In the genomic region with DNA sequence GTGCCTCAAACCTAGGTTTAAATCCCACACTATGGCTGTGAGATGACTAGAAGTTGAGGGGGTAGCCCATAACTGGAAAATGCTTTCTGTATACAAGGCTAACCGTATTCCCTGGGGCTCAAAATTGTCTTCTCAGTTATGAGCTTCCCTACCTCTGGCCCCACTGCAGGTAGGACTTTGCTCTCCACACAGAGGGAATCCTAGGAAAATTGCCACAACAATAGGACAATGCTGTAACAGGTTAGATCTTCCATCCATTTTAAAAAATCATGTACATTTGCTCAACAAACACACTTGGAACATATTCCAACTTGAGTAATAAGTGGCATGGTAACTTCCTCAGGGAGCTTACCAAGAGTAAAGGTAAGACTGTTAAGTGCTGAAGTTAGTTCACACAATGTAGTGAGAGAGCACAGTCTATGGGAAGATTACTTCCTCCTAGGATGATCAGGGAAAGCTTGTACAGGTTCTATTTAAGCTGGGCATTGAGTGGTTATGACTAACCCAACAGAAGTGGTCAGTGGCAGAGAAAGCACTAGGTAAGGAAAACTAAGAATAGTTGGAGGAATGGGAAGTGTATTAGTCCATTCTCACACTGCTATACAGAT, we compare ENCODE assay signal across 25 cellular contexts.
"Had no signal": no experiment of that assay in that cellular context is flagged by ENCODE, and none has a peak within 500 bp of the region (broad histone marks: within the 10 kb centered on the region; RNA-seq: fewer than 3 reads in every experiment).

No MANE protein-coding gene starts in this region.

- H3K9me3 ChIP-seq: colonic mucosa, heart right ventricle, thoracic aorta, upper lobe of left lung had no signal

- H3K4me1 ChIP-seq: colonic mucosa, parathyroid adenoma had no signal

- H2AFZ ChIP-seq: parathyroid adenoma had no signal

- DNase-seq: activated CD4-positive, alpha-beta T cell treated with anti-CD3 and anti-CD28 coated beads, Interleukin-2, amount 10 ng/mL, durations not matched to agents 7 days and 5 days; activated CD4-positive, CD25-positive, alpha-beta regulatory T cell treated with anti-CD3 and anti-CD28 coated beads, Interleukin-2, amount 50 U/mL, for 72 hours; activated CD8-positive, alpha-beta memory T cell treated with anti-CD3 and anti-CD28 coated beads, Interleukin-2, amount 10 ng/mL, durations not matched to agents 7 days and 5 days; activated CD8-positive, alpha-beta T cell treated with anti-CD3 and anti-CD28 coated beads for 36 hours; activated T-cell treated with anti-CD3 and anti-CD28 coated beads for 4 hours; aorta; brain microvascular endothelial cell; central memory CD4-positive, alpha-beta T cell; colonic mucosa; dorsolateral prefrontal cortex; heart right ventricle; nucleus accumbens; small intestine; stimulated activated CD4-positive, alpha-beta T cell treated with anti-CD3 and anti-CD28 coated beads, Interleukin-15, amount 100 ng/mL, for 24 hours; stimulated activated CD8-positive, alpha-beta memory T cell treated with anti-CD3 and anti-CD28 coated beads, Interleukin-4, amount 100 ng/mL, for 48 hours; stimulated activated naive B cell treated with anti-CD40 and anti-IgM and Interleukin-4, amounts not matched to agents 10 μg/mL and 1 μg/mL and 100 μg/mL, for 72 hours; T-cell; upper lobe of left lung; WERI-Rb-1 had no signal

- FAIRE-seq: keratinocyte, small intestine had no signal

- H3K4me3 ChIP-seq: colonic mucosa, dorsolateral prefrontal cortex, heart right ventricle, thoracic aorta, upper lobe of left lung had no signal

- H3K36me3 ChIP-seq: colonic mucosa, thoracic aorta, WERI-Rb-1 had no signal

- ATAC-seq: activated CD8-positive, alpha-beta memory T cell treated with anti-CD3 and anti-CD28 coated beads, Interleukin-2, amount 10 ng/mL, durations not matched to agents 7 days and 5 days; activated CD8-positive, alpha-beta T cell treated with anti-CD3 and anti-CD28 coated beads for 36 hours; activated naive CD4-positive, alpha-beta T cell treated with anti-CD3 and anti-CD28 coated beads, Interleukin-2, amount 50 U/mL, for 72 hours; heart right ventricle; left lobe of liver; sciatic nerve; stimulated activated naive B cell treated with anti-CD40 and anti-IgM and Interleukin-4, amounts not matched to agents 10 μg/mL and 1 μg/mL and 100 μg/mL, for 72 hours; T-cell had no signal

- H3K9ac ChIP-seq: parathyroid adenoma had no signal

- H3K27me3 ChIP-seq: brain microvascular endothelial cell, colonic mucosa, heart right ventricle, upper lobe of left lung had no signal

- H3K27ac ChIP-seq: brain microvascular endothelial cell, colonic mucosa, dorsolateral prefrontal cortex, heart right ventricle, parathyroid adenoma, thoracic aorta, upper lobe of left lung, WERI-Rb-1 had no signal

- H3K79me2 ChIP-seq: parathyroid adenoma had no signal
